ENCODE assay signal across 12 cellular contexts in the genomic region with DNA sequence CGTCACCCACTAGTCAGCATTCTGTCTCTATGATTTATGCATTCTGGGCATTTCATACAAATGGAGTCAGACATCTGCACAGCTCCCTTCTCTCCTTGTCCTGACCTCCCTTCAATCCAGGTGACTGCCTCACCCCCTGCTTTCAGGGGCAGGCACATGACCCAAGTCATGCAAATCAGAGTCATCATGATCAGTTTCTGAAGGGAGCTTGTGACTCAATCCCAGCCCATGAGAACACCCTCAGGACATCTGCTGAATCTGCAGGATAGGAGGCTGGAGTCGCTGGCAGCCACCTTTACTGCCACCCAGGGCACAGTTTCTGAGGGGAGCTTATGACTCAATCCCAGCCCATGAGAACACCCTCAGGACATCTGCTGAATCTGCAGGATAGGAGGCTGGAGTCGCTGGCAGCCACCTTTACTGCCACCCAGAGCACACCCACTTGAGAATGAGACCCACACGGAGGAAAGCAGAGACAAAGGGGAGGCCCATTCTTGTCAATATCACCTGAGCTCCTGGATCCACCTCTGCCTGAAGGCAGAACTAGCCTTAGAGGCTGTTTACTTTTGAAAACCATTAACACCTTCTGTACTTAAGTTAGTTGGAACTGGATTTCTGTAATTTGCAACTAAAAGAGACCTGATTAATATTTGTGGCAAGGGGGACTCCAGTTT.
A peak's percentile ranks its signal among the peaks of the same experiment; 100 is the strongest.
DNase-seq lines count a peak whose midpoint lies in the region; ATAC-seq, FAIRE-seq and TF ChIP-seq lines count a peak whose summit lies in the region.
"Had no signal": no experiment of that assay in that cellular context is flagged by ENCODE, and none has a peak within 500 bp of the region (broad histone marks: within the 10 kb centered on the region; RNA-seq: fewer than 3 reads in every experiment).

No MANE protein-coding gene starts in this region.

- H2AFZ ChIP-seq in Karpas-422 (ENCODE audit: low read length) = no peak overlapping the region

- H3K27ac ChIP-seq in A549 = peak overlapping the region in 1 of 2 experiments; percentile 48; a peak in 1 of 6 replicates
- peak overlapping the region; percentile 62 for H3K27ac ChIP-seq in foreskin keratinocyte
- no peak overlapping the region for H3K27ac ChIP-seq in Karpas-422 (ENCODE audit: low read length)
- H3K27ac ChIP-seq: sigmoid colon, upper lobe of right lung had no signal

- peak in 1 of 2 experiments; percentile 24 for DNase-seq in A549 (ENCODE audit: low read depth in 1 of 2, low spot score in 1 of 2)
- DNase-seq in H7 = peak; percentile 30
- DNase-seq in RPMI8226 = peak; percentile 92
- DNase-seq in foreskin keratinocyte = peak; percentile 93 to 97
- DNase-seq in epidermal melanocyte (ENCODE audit: insufficient read length, low spot score) = no peak
- DNase-seq in Karpas-422 = no peak
- no peak for DNase-seq in AG20443 (ENCODE audit: low spot score)
- DNase-seq in activated effector memory CD4-positive, alpha-beta T cell treated with anti-CD3 and anti-CD28 coated beads, Interleukin-2, amount 50 U/mL, for 16 hours = no peak
- DNase-seq: KG1, NCI-H2227 treated with DMSO at 0.1 percent for 48 hours, sigmoid colon, upper lobe of right lung had no signal

- TF ChIP-seq CTCF in A549 (IDR thresholded peaks at IDR 0.05) (no peak), foreskin keratinocyte (conservative IDR thresholded peaks at IDR 0.05) (peak; percentile 23)

- 36% methylated on average over 3 of the region's 4 CpGs for WGBS in A549 (ENCODE audit: missing lambda C conversion rate)

- H3K36me3 ChIP-seq in H7 (replicated peaks; ENCODE audit: control insufficient read depth, insufficient read depth, low read length) = no peaks in the 10 kb centered on the region
- H3K36me3 ChIP-seq in Karpas-422 (ENCODE audit: insufficient read depth, low read length) = no peaks in the 10 kb centered on the region
- H3K36me3 ChIP-seq: sigmoid colon, upper lobe of right lung had no signal

- FAIRE-seq in A549 (lab: Jason Lieb, UNC) = no peak

- no peaks in the 10 kb centered on the region for H3K9me2 ChIP-seq in Karpas-422 (replicated peaks; ENCODE audit: insufficient read depth, low read length)

- H3K4me2 ChIP-seq in A549 (0 out of 3 replicates have a peak overlapping the region, but pooled peaks have one; percentile 19), Karpas-422 (ENCODE audit: low read depth, low read length, poor library complexity, severe bottlenecking) (no peak overlapping the region)

- H3K4me1 ChIP-seq in A549 (peaks cover 23% of the 10 kb centered on the region), foreskin keratinocyte (peaks cover 14% of the 10 kb centered on the region), Karpas-422 (ENCODE audit: low read length) (no peaks in the 10 kb centered on the region)
- H3K4me1 ChIP-seq: sigmoid colon, upper lobe of right lung had no signal

- no peak for TF ChIP-seq POLR2A in A549 (IDR thresholded peaks at IDR 0.05; ENCODE audit: low read length)

- H3K79me2 ChIP-seq in Karpas-422 (ENCODE audit: low read length) = no peaks in the 10 kb centered on the region

- POLR2A ChIA-PET in A549 (lab: Yijun Ruan, JAX) = no interaction called here

- H3K4me3 ChIP-seq in A549 (no peak overlapping the region), H7 (ENCODE audit: insufficient read depth, low read depth, low read length) (no peak overlapping the region), Karpas-422 (ENCODE audit: low read length) (no peak overlapping the region)
- H3K4me3 ChIP-seq: sigmoid colon, upper lobe of right lung had no signal

- no peak for TF ChIP-seq EP300 in A549 (IDR thresholded peaks at IDR 0.05)

- H4K20me1 ChIP-seq in Karpas-422 (ENCODE audit: insufficient read depth, low read depth, low read length) = no peaks in the 10 kb centered on the region

- peak in 1 of 2 experiments; percentile 32; a peak in 3 of 6 replicates for ATAC-seq in A549
- peak; percentile 87 for ATAC-seq in foreskin keratinocyte
- ATAC-seq: upper lobe of right lung had no signal

- H3K9me3 ChIP-seq in A549 (no peaks in the 10 kb centered on the region), Karpas-422 (ENCODE audit: low read length) (no peaks in the 10 kb centered on the region)
- H3K9me3 ChIP-seq: sigmoid colon, upper lobe of right lung had no signal

- H3K9ac ChIP-seq in Karpas-422 (ENCODE audit: low read length) = no peak overlapping the region

- H3K27me3 ChIP-seq in H7 (ENCODE audit: control insufficient read depth, insufficient read depth, low read length) (no peaks in the 10 kb centered on the region), foreskin keratinocyte (peaks cover 5% of the 10 kb centered on the region), Karpas-422 (ENCODE audit: low read length) (no peaks in the 10 kb centered on the region)
- H3K27me3 ChIP-seq: sigmoid colon had no signal

- TF ChIP-seq RAD21 in A549 (conservative IDR thresholded peaks at IDR 0.05 in 1 of 2, IDR thresholded peaks at IDR 0.05 in 1 of 2) = no peak

- CTCF ChIA-PET in A549 (lab: Yijun Ruan, JAX) = interaction anchor here (1.3 to 2.1 kb wide), 2 partner anchors 14 to 22 kb away, joined by 5 to 6 read pairs; no protein-coding TSS in a partner anchor

TF ChIP-seq in A549, 52 proteins besides CTCF, POLR2A, EP300 and RAD21:
- TF ChIP-seq FOSL2 (IDR thresholded peaks at IDR 0.05) (no peak), FOSL2 (CRISPR knock-in tag; IDR thresholded peaks at IDR 0.05) (no peak), MAFK (IDR thresholded peaks at IDR 0.05; ENCODE audit: partially characterized antibody) (peak; percentile 49)

Comparison
In these comparisons a context has a peak if more than half of its experiments do, and no peak if none do; other contexts are left out.
1. DNase-seq: peak in H7 (single experiment), RPMI8226 (single experiment) and foreskin keratinocyte (2 of 2); none in epidermal melanocyte (single experiment), Karpas-422 (single experiment), AG20443 (single experiment) and activated effector memory CD4-positive, alpha-beta T cell treated with anti-CD3 and anti-CD28 coated beads, Interleukin-2, amount 50 U/mL, for 16 hours (single experiment).